In genomic region chr1:160030657-160031367, GRCh38 we compare ENCODE assay signal across 8 cellular contexts. TPM values are rescaled to one million over a fixed set of nuclear protein-coding genes. Genes with fewer than 3 reads are reported as not detected.
A peak's percentile ranks its signal among the peaks of the same experiment; 100 is the strongest.
DNase-seq lines count a peak whose midpoint lies in the region; ATAC-seq and TF ChIP-seq lines count a peak whose summit lies in the region.

No MANE protein-coding gene starts in this region.

- no peaks in the 10 kb centered on the region for H4K20me1 ChIP-seq in neural cell (ENCODE audit: insufficient read depth)

- no peaks in the 10 kb centered on the region for H3K36me3 ChIP-seq in neural cell (ENCODE audit: insufficient read depth, low read length)

- H3K4me3 ChIP-seq in HFF-Myc (replicated peaks; ENCODE audit: low read depth, low read length): peak overlapping the region; percentile 91
- peak overlapping the region; percentile 79 for H3K4me3 ChIP-seq in epithelial cell of proximal tubule (ENCODE audit: low read depth, low read length)
- H3K4me3 ChIP-seq in neural cell (ENCODE audit: low read length): peak overlapping the region; percentile 83

- TF ChIP-seq CTCF in HFF-Myc (IDR thresholded peaks at IDR 0.05; ENCODE audit: low read depth, low read length, missing control alignments): no peak
- TF ChIP-seq CTCF in epithelial cell of proximal tubule (conservative IDR thresholded peaks at IDR 0.05; ENCODE audit: low read depth, low read length): no peak
- no peak for TF ChIP-seq CTCF in neural cell (IDR thresholded peaks at IDR 0.05; ENCODE audit: poor library complexity, severe bottlenecking)

- DNase-seq in NCI-H1417 (lab: John Stamatoyannopoulos, UW): peak in 2 of 3 experiments; percentile 63 to 76
- DNase-seq in NCI-H1417 treated with DMSO at 0.1 percent for 48 hours (lab: John Stamatoyannopoulos, UW): no peak
- no peak for DNase-seq in HFF-Myc (ENCODE audit: extremely low read depth, low read depth)
- peak; percentile 10 for DNase-seq in SK-N-DZ (ENCODE audit: low spot score)
- DNase-seq in epithelial cell of proximal tubule (ENCODE audit: low read depth): no peak

- H3K4me2 ChIP-seq in neural cell (ENCODE audit: low read length): peak overlapping the region; percentile 74

- TF ChIP-seq RAD21 in neural cell (conservative IDR thresholded peaks at IDR 0.05): no peak

- ATAC-seq in HG03469 (IDR thresholded peaks at IDR 0.05; ENCODE audit: unreplicated experiment): no peak
- ATAC-seq in HG03354 (IDR thresholded peaks at IDR 0.05; ENCODE audit: poor library complexity, severe bottlenecking, unreplicated experiment): no peak

- no peaks in the 10 kb centered on the region for H3K27me3 ChIP-seq in neural cell (ENCODE audit: insufficient read depth, low read depth, low read length)

- H3K79me2 ChIP-seq in neural cell (replicated peaks; ENCODE audit: insufficient read depth, low read length): no peaks in the 10 kb centered on the region

- H3K9me3 ChIP-seq in neural cell (ENCODE audit: low read length): no peaks in the 10 kb centered on the region

- H3K27ac ChIP-seq in neural cell (ENCODE audit: low read length): peak overlapping the region; percentile 82

- peak overlapping the region; percentile 65 for H2AFZ ChIP-seq in neural cell (ENCODE audit: low read depth, low read length)

- H3K9me2 ChIP-seq in neural cell (ENCODE audit: insufficient read depth, low read length): no peaks in the 10 kb centered on the region

- H3K9ac ChIP-seq in neural cell (ENCODE audit: low read length): peak overlapping the region; percentile 65

- peaks cover 5% of the 10 kb centered on the region for H3F3A ChIP-seq in neural cell (ENCODE audit: insufficient read depth, low read length, poor library complexity, severe bottlenecking)

- TF ChIP-seq EP300 in neural cell (conservative IDR thresholded peaks at IDR 0.05; ENCODE audit: poor library complexity, severe bottlenecking): no peak

TF ChIP-seq in neural cell, 6 proteins besides CTCF, POLR2A, EP300 and RAD21:
- TF ChIP-seq REST (IDR thresholded peaks at IDR 0.05; ENCODE audit: borderline replicate concordance) (no peak), EZH2 (IDR thresholded peaks at IDR 0.05; ENCODE audit: borderline replicate concordance, insufficient read depth, low read length, poor library complexity, severe bottlenecking) (no peak), MXI1 (conservative IDR thresholded peaks at IDR 0.05; ENCODE audit: poor library complexity, severe bottlenecking) (no peak), SMC3 (conservative IDR thresholded peaks at IDR 0.05; ENCODE audit: poor library complexity) (no peak), TAF1 (IDR thresholded peaks at IDR 0.05; ENCODE audit: low read depth) (no peak), POLR2AphosphoS5 (IDR thresholded peaks at IDR 0.05) (no peak)
TF ChIP-seq in neural cell: peak in this region for 0.

RNA-seq across cellular contexts. Expression of gene PIGM, which starts 1.0 kb away (rescaled TPM):
- 6.8 and 7.4 TPM in 2 replicates for polyA plus RNA-seq in SK-N-DZ (2014; cell fraction: cytosol; rRNA removed)
- 2.7 and 3.1 TPM in 2 replicates for polyA plus RNA-seq in SK-N-DZ (2014; cell fraction: nucleus; rRNA removed)
- total RNA-seq in epithelial cell of proximal tubule: 2.2 and 2.5 TPM in 2 replicates
- 3.4 and 3.8 TPM in 2 replicates for polyA plus RNA-seq in neural cell
- 7.3 and 9.7 TPM in 2 replicates for polyA minus RNA-seq in neural cell

RNA-seq across cellular contexts. Expression of gene KCNJ10, which starts 39.1 kb away (rescaled TPM):
- not detected in 2 replicates for polyA plus RNA-seq in SK-N-DZ (2014; cell fraction: cytosol; rRNA removed)
- polyA plus RNA-seq in SK-N-DZ (2014; cell fraction: nucleus; rRNA removed): 0.13 TPM in 1 of 2 replicates, not detected in the other
- total RNA-seq in epithelial cell of proximal tubule: not detected in 2 replicates
- polyA plus RNA-seq in neural cell: not detected in 2 replicates
- polyA minus RNA-seq in neural cell: not detected in 2 replicates

RNA-seq across cellular contexts. Expression of gene KCNJ9, which starts 50.5 kb away (rescaled TPM):
- 2.2 and 3.3 TPM in 2 replicates for polyA plus RNA-seq in SK-N-DZ (2014; cell fraction: cytosol; rRNA removed)
- polyA plus RNA-seq in SK-N-DZ (2014; cell fraction: nucleus; rRNA removed): 1.5 and 2.0 TPM in 2 replicates
- total RNA-seq in epithelial cell of proximal tubule: not detected in 2 replicates
- 8.0 and 9.8 TPM in 2 replicates for polyA plus RNA-seq in neural cell
- polyA minus RNA-seq in neural cell: 12.3 and 13.1 TPM in 2 replicates

Comparison
In these comparisons a context has a peak if more than half of its experiments do, and no peak if none do; other contexts are left out.
1. DNase-seq: peak in NCI-H1417 (2 of 3) and SK-N-DZ (single experiment); none in NCI-H1417 treated with DMSO at 0.1 percent for 48 hours (single experiment), HFF-Myc (single experiment) and epithelial cell of proximal tubule (single experiment).
2. Peak in every context shown above with its lines, with median percentiles within 50 percentile points of each other: H3K4me3 ChIP-seq.